28 cellular contexts compared by ENCODE assay signal in genomic region chr14:43640718-43641267, GRCh38.
"Had no signal": no experiment of that assay in that cellular context is flagged by ENCODE, and none has a peak within 500 bp of the region (broad histone marks: within the 10 kb centered on the region; RNA-seq: fewer than 3 reads in every experiment).

No MANE protein-coding gene starts in this region.

- H3K27ac ChIP-seq: adrenal gland, cardiac muscle cell, WERI-Rb-1 had no signal

- DNase-seq: activated CD4-positive, alpha-beta memory T cell treated with anti-CD3 and anti-CD28 coated beads for 36 hours; activated CD4-positive, alpha-beta T cell treated with anti-CD3 and anti-CD28 coated beads for 4 hours; activated CD4-positive, alpha-beta T cell treated with anti-CD3 and anti-CD28 coated beads, Interleukin-2, amount 10 ng/mL, durations not matched to agents 24 days and 14 days; activated CD4-positive, alpha-beta T cell treated with anti-CD3 and anti-CD28 coated beads, Interleukin-2, amount 50 U/mL, for 1 hour; activated CD4-positive, alpha-beta T cell treated with anti-CD3 and anti-CD28 coated beads, Interleukin-2, amount 50 U/mL, for 4 hours; activated CD4-positive, CD25-positive, alpha-beta regulatory T cell treated with anti-CD3 and anti-CD28 coated beads, Interleukin-2, amount 50 U/mL, for 72 hours; activated CD8-positive, alpha-beta memory T cell treated with anti-CD3 and anti-CD28 coated beads, Interleukin-2, amount 50 U/mL, for 4 hours; activated CD8-positive, alpha-beta T cell treated with anti-CD3 and anti-CD28 coated beads for 36 hours; activated effector memory CD4-positive, alpha-beta T cell treated with anti-CD3 and anti-CD28 coated beads, Interleukin-2, amount 50 U/mL, for 16 hours; activated gamma-delta T cell treated with Interleukin-2 at 50 U/mL for 16 hours; activated naive CD4-positive, alpha-beta T cell; activated naive CD4-positive, alpha-beta T cell treated with anti-CD3 and anti-CD28 coated beads for 36 hours; activated naive CD4-positive, alpha-beta T cell treated with anti-CD3 and anti-CD28 coated beads, Interleukin-2, amount 50 U/mL, for 16 hours; activated naive CD8-positive, alpha-beta T cell treated with anti-CD3 and anti-CD28 coated beads for 36 hours; activated T-cell treated with anti-CD3 and anti-CD28 coated beads for 4 hours; activated T-cell treated with anti-CD3 and anti-CD28 coated beads, Interleukin-2, amount 50 U/mL, for 1 hour; activated T-cell treated with anti-CD3 and anti-CD28 coated beads, Interleukin-2, amount 50 U/mL, for 4 hours; activated T-cell treated with anti-CD3 and anti-CD28 coated beads, Interleukin-2, amount 50 U/mL, for 72 hours; adrenal gland; amniotic stem cell; aorta; caudate nucleus; cerebellar nuclear complex; T-helper 1 cell; T-helper 2 cell; T-helper 9 cell; WERI-Rb-1 had no signal
